Comparison of ENCODE assay signal across 17 cellular contexts in genomic region chr7:150993511-150993910, GRCh38. TPM values are rescaled to one million over a fixed set of nuclear protein-coding genes. Genes with fewer than 3 reads are reported as not detected.
A peak's percentile ranks its signal among the peaks of the same experiment; 100 is the strongest.
DNase-seq lines count a peak whose midpoint lies in the region; ATAC-seq and TF ChIP-seq lines count a peak whose summit lies in the region.
"Had no signal": no experiment of that assay in that cellular context is flagged by ENCODE, and none has a peak within 500 bp of the region (broad histone marks: within the 10 kb centered on the region; RNA-seq: fewer than 3 reads in every experiment).

No MANE protein-coding gene starts in this region.

- H3K56ac ChIP-seq in H9 (ENCODE audit: insufficient read length, low read depth, low read length) = no peak overlapping the region

- no peaks in the 10 kb centered on the region for H3K79me2 ChIP-seq in H9 (ENCODE audit: insufficient read depth, low read length)
- H3K79me2 ChIP-seq: hepatocyte had no signal

- TF ChIP-seq CTCF in H9 (conservative IDR thresholded peaks at IDR 0.05) = no peak
- TF ChIP-seq CTCF in right lobe of liver (IDR thresholded peaks at IDR 0.05) = no peak

- no peak overlapping the region for H3K4me3 Mint-ChIP-seq in H9
- H3K4me3 Mint-ChIP-seq: activated T-helper 17 cell treated with anti-CD3 and anti-CD28 coated beads, Interleukin-2, amount 50 U/mL, for 72 hours; naive B cell had no signal

- H3T11ph ChIP-seq in H9 (ENCODE audit: low read length) = no peak overlapping the region

- peaks cover 15% of the 10 kb centered on the region for H3K27me3 Mint-ChIP-seq in H9 (ENCODE audit: low read depth)
- H3K27me3 Mint-ChIP-seq: activated T-helper 17 cell treated with anti-CD3 and anti-CD28 coated beads, Interleukin-2, amount 50 U/mL, for 72 hours had no signal

- no peak overlapping the region for H3K27ac Mint-ChIP-seq in H9
- H3K27ac Mint-ChIP-seq: naive B cell had no signal

- H3K4me3 ChIP-seq in right lobe of liver = peak overlapping the region; percentile 22 to 27 (median 25)
- peak overlapping the region in 4 of 7 experiments; percentile 8 to 17 (median 12) for H3K4me3 ChIP-seq in skin epidermis
- H3K4me3 ChIP-seq: hepatocyte, thyroid gland had no signal

- no peak overlapping the region for H4K5ac ChIP-seq in H9 (ENCODE audit: insufficient read length, low read depth, low read length)

- H2BK12ac ChIP-seq in H9 (ENCODE audit: insufficient read length, low read depth, low read length) = no peak overlapping the region

- H3K23me2 ChIP-seq in H9 (ENCODE audit: insufficient read length, low read depth, low read length, poor library complexity, severe bottlenecking) = no peaks in the 10 kb centered on the region

- no peak overlapping the region for H4K8ac ChIP-seq in H9 (replicated peaks; ENCODE audit: insufficient read length, low read depth, low read length)

- H3K4ac ChIP-seq in H9 (ENCODE audit: low read depth, low read length) = no peak overlapping the region

- H3K79me1 ChIP-seq in H9 (ENCODE audit: insufficient read depth, low read depth, low read length, poor library complexity, severe bottlenecking) = no peaks in the 10 kb centered on the region

- H3K4me1 ChIP-seq in H9 (ENCODE audit: insufficient read depth, low read length) (no peaks in the 10 kb centered on the region; the same call in 1 of the 2 replicates), right lobe of liver (no peaks in the 10 kb centered on the region)
- H3K4me1 ChIP-seq: thyroid gland had no signal

- H3K36me3 ChIP-seq in right lobe of liver = no peaks in the 10 kb centered on the region
- H3K36me3 ChIP-seq: thyroid gland, WERI-Rb-1 had no signal

- H3K23ac ChIP-seq in H9 (ENCODE audit: insufficient read length, low read depth, low read length) = no peak overlapping the region

- no peak overlapping the region for H4K91ac ChIP-seq in H9 (ENCODE audit: insufficient read length, low read depth, low read length)

- H3K27me3 ChIP-seq in H9 (ENCODE audit: insufficient read depth, low read length) = no peaks in the 10 kb centered on the region
- H3K27me3 ChIP-seq in right lobe of liver = no peaks in the 10 kb centered on the region
- H3K27me3 ChIP-seq: hepatocyte, thyroid gland had no signal

- intact Hi-C loops in right lobe of liver (cut with DNase I) = no loop called here

- H3K18ac ChIP-seq in H9 (ENCODE audit: insufficient read length, low read depth, low read length) = no peak overlapping the region

- no peak overlapping the region for H3K9ac ChIP-seq in H9 (ENCODE audit: extremely low read depth, insufficient read length, low read length)

- DNase-seq in H9 (peak; percentile 80), right lobe of liver (peak; percentile 64 to 83 (median 71)), globus pallidus (ENCODE audit: low spot score) (no peak), cerebellum (ENCODE audit: low spot score) (no peak), DMS79 treated with DMSO at 0.1 percent for 48 hours (lab: John Stamatoyannopoulos, UW) (no peak)
- DNase-seq in stimulated activated CD4-positive, alpha-beta T cell treated with anti-CD3 and anti-CD28 coated beads, Interleukin-15, amount 100 ng/mL, for 24 hours = no peak
- DNase-seq: HCEC 1CT, MV-4-11, naive B cell, NCI-H2081, NCI-H774, thyroid gland, WERI-Rb-1 had no signal

- no peaks in the 10 kb centered on the region for H3K9me3 ChIP-seq in H9 (ENCODE audit: control insufficient read depth, low read depth, low read length)
- no peaks in the 10 kb centered on the region for H3K9me3 ChIP-seq in right lobe of liver
- H3K9me3 ChIP-seq: thyroid gland had no signal

- H2AK5ac ChIP-seq in H9 (ENCODE audit: insufficient read length, low read length) = no peak overlapping the region

- H3K4me2 ChIP-seq in H9 (ENCODE audit: insufficient read depth, insufficient read length, low read length) = no peak overlapping the region
- H3K4me2 ChIP-seq: hepatocyte had no signal

- ATAC-seq in esophagus mucosa = peak; percentile 50
- peak; percentile 53 to 66 (median 60) for ATAC-seq in right lobe of liver
- ATAC-seq: activated T-helper 17 cell treated with anti-CD3 and anti-CD28 coated beads, Interleukin-2, amount 50 U/mL, for 72 hours had no signal

- peak; percentile 10 for TF ChIP-seq POLR2A in right lobe of liver (IDR thresholded peaks at IDR 0.05)

- H2BK120ac ChIP-seq in H9 (ENCODE audit: low read depth, low read length, poor library complexity, severe bottlenecking) = no peak overlapping the region

- H3K9me3 Mint-ChIP-seq in H9 = peaks cover 9 to 15% of the 10 kb centered on the region in 2 experiments

- no CpG with 5 or more reads among the region's 14 CpGs for WGBS in H9 (ENCODE audit: extremely low coverage, insufficient read length, low lambda C conversion rate)
- WGBS in right lobe of liver (ENCODE audit: insufficient coverage, low coverage, low lambda C conversion rate, missing lambda C conversion rate) = 28% methylated on average over 3 of the region's 14 CpGs

- H2BK15ac ChIP-seq in H9 (ENCODE audit: low read depth, low read length) = no peak overlapping the region

- H3K27ac ChIP-seq in H9 (ENCODE audit: insufficient read length, low read depth, low read length) (no peak overlapping the region), right lobe of liver (no peak overlapping the region), skin epidermis (peak overlapping the region in 11 of 21 experiments; percentile 13 to 66 (median 42))
- H3K27ac ChIP-seq: WERI-Rb-1 had no signal

- no peak overlapping the region for H2AFZ ChIP-seq in H9 (ENCODE audit: low read length)
- H2AFZ ChIP-seq: hepatocyte had no signal

- peaks cover 0 to 12% (median 5%) of the 10 kb centered on the region in 3 experiments; a peak in 4 of 7 replicates for H3K36me3 Mint-ChIP-seq in H9 (ENCODE audit: insufficient read depth in 1 of 3, low read depth in 3 of 3)

- H3K4me1 Mint-ChIP-seq in H9 = peaks cover 7 to 35% of the 10 kb centered on the region in 2 experiments

- no peak overlapping the region for H2BK5ac ChIP-seq in H9 (ENCODE audit: insufficient read length, low read length)

- peak overlapping the region; percentile 32 for H2BK20ac ChIP-seq in H9 (ENCODE audit: low read depth, low read length, poor library complexity, severe bottlenecking)

- no peak overlapping the region for H3K14ac ChIP-seq in H9 (ENCODE audit: insufficient read depth, low read length)

- no peaks in the 10 kb centered on the region for H4K20me1 ChIP-seq in H9 (ENCODE audit: control insufficient read depth, insufficient read depth, insufficient read length)

RNA-seq across cellular contexts. Expression of gene NOS3, which starts 2.7 kb away (rescaled TPM):
- total RNA-seq in H9 (2021) (4.5 and 4.7 TPM in 2 replicates), esophagus mucosa (3.1 TPM), right lobe of liver (1 to 10 TPM; 2.4 to 9.2 (median 5.0) TPM), cerebellum (1.5 TPM)

RNA-seq across cellular contexts. Expression of gene KCNH2, which starts 15.4 kb away (rescaled TPM):
- total RNA-seq in H9 (2021) (4.3 and 4.5 TPM in 2 replicates), esophagus mucosa (0.20 TPM), right lobe of liver (under 1 TPM in 5 of 6 experiments, not detected in 1; 0.11 to 0.69 (median 0.18) TPM), cerebellum (14.2 TPM)

RNA-seq across cellular contexts. Expression of gene ATG9B, which starts 30.8 kb away (rescaled TPM):
- total RNA-seq in H9 (2021) (1.5 and 2.0 TPM in 2 replicates), esophagus mucosa (16.7 TPM), right lobe of liver (under 1 TPM in 1 of 6 experiments, not detected in 5; 0.40 TPM), cerebellum (3.9 TPM)

RNA-seq across cellular contexts. Expression of gene ABCB8, which starts 34.7 kb away (rescaled TPM):
- 22.1 and 23.9 TPM in 2 replicates for total RNA-seq in H9 (2021)
- total RNA-seq in esophagus mucosa = 25.1 TPM
- 10 to 100 TPM; 22.3 to 33.8 (median 26.8) TPM for total RNA-seq in right lobe of liver
- total RNA-seq in cerebellum = 35.3 TPM

RNA-seq across cellular contexts. Expression of gene ASIC3, which starts 54.8 kb away (rescaled TPM):
- 1.7 and 2.3 TPM in 2 replicates for total RNA-seq in H9 (2021)
- 0.52 TPM for total RNA-seq in esophagus mucosa
- total RNA-seq in right lobe of liver = 1 to 10 TPM in 5 of 6 experiments, under 1 TPM in 1; 0.53 to 1.2 (median 1.2) TPM
- total RNA-seq in cerebellum = 1.6 TPM

Comparison
In these comparisons a context has a peak if more than half of its experiments do, and no peak if none do; other contexts are left out.
1. DNase-seq: peak in H9 (single experiment) and right lobe of liver (3 of 3); none in globus pallidus (single experiment), stimulated activated CD4-positive, alpha-beta T cell treated with anti-CD3 and anti-CD28 coated beads, Interleukin-15, amount 100 ng/mL, for 24 hours (single experiment), cerebellum (single experiment) and DMS79 treated with DMSO at 0.1 percent for 48 hours (single experiment).
2. H3K27ac ChIP-seq: peak in skin epidermis (11 of 21); none in H9 (single experiment) and right lobe of liver (0 of 3).